Comparison of ENCODE assay signal across 2 cellular contexts in the genomic region with DNA sequence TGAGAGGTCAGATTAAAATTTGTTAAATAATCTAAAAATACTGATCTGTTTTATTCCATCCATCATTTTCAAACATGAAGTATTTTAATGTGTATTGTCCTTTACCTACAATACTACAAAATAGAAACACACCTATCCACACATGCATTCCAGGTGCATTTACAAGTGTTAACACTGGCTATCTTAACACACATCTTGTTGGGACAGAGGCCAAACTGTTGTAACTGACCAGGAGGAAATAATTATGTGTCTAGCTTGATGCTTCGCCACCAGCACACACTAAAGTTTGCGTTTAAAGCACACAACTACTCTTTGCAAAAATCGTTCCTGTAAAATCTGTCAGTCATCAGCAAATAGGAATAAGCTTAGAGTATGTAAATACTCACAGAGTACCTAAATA.
TF ChIP-seq lines count a peak whose summit lies in the region.

No MANE protein-coding gene starts in this region.

TF ChIP-seq in GM23338, 12 proteins besides CTCF, POLR2A, EP300 and RAD21 (continues in another document):
- TF ChIP-seq EZH2phosphoT487 (IDR thresholded peaks at IDR 0.05; ENCODE audit: unreplicated experiment): no peak
- TF ChIP-seq JUNB (IDR thresholded peaks at IDR 0.05; ENCODE audit: unreplicated experiment): no peak
- TF ChIP-seq STAT1 (IDR thresholded peaks at IDR 0.05; ENCODE audit: unreplicated experiment): no peak
- TF ChIP-seq NANOG (IDR thresholded peaks at IDR 0.05; ENCODE audit: borderline replicate concordance): no peak
- no peak for TF ChIP-seq ZNF331 (CRISPR knock-in tag; IDR thresholded peaks at IDR 0.05; ENCODE audit: low read depth)
- TF ChIP-seq, protein P1, sequence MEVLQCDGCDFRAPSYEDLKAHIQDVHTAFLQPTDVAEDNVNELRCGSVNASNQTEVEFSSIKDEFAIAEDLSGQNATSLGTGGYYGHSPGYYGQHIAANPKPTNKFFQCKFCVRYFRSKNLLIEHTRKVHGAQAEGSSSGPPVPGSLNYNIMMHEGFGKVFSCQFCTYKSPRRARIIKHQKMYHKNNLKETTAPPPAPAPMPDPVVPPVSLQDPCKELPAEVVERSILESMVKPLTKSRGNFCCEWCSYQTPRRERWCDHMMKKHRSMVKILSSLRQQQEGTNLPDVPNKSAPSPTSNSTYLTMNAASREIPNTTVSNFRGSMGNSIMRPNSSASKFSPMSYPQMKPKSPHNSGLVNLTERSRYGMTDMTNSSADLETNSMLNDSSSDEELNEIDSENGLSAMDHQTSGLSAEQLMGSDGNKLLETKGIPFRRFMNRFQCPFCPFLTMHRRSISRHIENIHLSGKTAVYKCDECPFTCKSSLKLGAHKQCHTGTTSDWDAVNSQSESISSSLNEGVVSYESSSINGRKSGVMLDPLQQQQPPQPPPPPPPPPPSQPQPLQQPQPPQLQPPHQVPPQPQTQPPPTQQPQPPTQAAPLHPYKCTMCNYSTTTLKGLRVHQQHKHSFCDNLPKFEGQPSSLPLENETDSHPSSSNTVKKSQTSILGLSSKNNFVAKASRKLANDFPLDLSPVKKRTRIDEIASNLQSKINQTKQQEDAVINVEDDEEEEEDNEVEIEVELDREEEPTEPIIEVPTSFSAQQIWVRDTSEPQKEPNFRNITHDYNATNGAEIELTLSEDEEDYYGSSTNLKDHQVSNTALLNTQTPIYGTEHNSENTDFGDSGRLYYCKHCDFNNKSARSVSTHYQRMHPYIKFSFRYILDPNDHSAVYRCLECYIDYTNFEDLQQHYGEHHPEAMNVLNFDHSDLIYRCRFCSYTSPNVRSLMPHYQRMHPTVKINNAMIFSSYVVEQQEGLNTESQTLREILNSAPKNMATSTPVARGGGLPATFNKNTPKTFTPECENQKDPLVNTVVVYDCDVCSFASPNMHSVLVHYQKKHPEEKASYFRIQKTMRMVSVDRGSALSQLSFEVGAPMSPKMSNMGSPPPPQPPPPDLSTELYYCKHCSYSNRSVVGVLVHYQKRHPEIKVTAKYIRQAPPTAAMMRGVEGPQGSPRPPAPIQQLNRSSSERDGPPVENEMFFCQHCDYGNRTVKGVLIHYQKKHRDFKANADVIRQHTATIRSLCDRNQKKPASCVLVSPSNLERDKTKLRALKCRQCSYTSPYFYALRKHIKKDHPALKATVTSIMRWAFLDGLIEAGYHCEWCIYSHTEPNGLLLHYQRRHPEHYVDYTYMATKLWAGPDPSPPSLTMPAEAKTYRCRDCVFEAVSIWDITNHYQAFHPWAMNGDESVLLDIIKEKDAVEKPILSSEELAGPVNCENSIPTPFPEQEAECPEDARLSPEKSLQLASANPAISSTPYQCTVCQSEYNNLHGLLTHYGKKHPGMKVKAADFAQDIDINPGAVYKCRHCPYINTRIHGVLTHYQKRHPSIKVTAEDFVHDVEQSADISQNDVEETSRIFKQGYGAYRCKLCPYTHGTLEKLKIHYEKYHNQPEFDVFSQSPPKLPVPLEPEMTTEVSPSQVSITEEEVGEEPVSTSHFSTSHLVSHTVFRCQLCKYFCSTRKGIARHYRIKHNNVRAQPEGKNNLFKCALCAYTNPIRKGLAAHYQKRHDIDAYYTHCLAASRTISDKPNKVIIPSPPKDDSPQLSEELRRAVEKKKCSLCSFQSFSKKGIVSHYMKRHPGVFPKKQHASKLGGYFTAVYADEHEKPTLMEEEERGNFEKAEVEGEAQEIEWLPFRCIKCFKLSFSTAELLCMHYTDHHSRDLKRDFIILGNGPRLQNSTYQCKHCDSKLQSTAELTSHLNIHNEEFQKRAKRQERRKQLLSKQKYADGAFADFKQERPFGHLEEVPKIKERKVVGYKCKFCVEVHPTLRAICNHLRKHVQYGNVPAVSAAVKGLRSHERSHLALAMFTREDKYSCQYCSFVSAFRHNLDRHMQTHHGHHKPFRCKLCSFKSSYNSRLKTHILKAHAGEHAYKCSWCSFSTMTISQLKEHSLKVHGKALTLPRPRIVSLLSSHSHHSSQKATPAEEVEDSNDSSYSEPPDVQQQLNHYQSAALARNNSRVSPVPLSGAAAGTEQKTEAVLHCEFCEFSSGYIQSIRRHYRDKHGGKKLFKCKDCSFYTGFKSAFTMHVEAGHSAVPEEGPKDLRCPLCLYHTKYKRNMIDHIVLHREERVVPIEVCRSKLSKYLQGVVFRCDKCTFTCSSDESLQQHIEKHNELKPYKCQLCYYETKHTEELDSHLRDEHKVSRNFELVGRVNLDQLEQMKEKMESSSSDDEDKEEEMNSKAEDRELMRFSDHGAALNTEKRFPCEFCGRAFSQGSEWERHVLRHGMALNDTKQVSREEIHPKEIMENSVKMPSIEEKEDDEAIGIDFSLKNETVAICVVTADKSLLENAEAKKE (CRISPR knock-in tag; IDR thresholded peaks at IDR 0.05): no peak
- TF ChIP-seq ZNF114 (CRISPR knock-in tag; IDR thresholded peaks at IDR 0.05): no peak
- TF ChIP-seq CREB1 (CRISPR knock-in tag; IDR thresholded peaks at IDR 0.05; ENCODE audit: low read depth): no peak
- no peak for TF ChIP-seq ETS1 (IDR thresholded peaks at IDR 0.05)
- no peak for TF ChIP-seq POLR2AphosphoS5 (IDR thresholded peaks at IDR 0.05; ENCODE audit: low read depth)
- TF ChIP-seq EZH2 (IDR thresholded peaks at IDR 0.05; ENCODE audit: low read depth, unreplicated experiment): no peak

TF ChIP-seq in H1, 55 proteins besides CTCF, POLR2A, EP300 and RAD21:
- no peak for TF ChIP-seq CBX5 (IDR thresholded peaks at IDR 0.05; ENCODE audit: low read depth, low read length)
- no peak for TF ChIP-seq EGR1 (IDR thresholded peaks at IDR 0.05; ENCODE audit: borderline replicate concordance, low read depth, low read length)
- no peak for TF ChIP-seq SIN3A (conservative IDR thresholded peaks at IDR 0.05 in 1 of 2, IDR thresholded peaks at IDR 0.05 in 1 of 2; ENCODE audit: low read depth in 1 of 2, low read length in 2 of 2)
- TF ChIP-seq CTBP2 (IDR thresholded peaks at IDR 0.05; ENCODE audit: borderline replicate concordance, insufficient read depth, insufficient read length, low read length): no peak
- TF ChIP-seq MAFK (IDR thresholded peaks at IDR 0.05; ENCODE audit: low read depth, low read length): no peak
- TF ChIP-seq, protein P2, sequence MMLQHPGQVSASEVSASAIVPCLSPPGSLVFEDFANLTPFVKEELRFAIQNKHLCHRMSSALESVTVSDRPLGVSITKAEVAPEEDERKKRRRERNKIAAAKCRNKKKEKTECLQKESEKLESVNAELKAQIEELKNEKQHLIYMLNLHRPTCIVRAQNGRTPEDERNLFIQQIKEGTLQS (IDR thresholded peaks at IDR 0.05; ENCODE audit: insufficient read depth, low read depth, low read length): no peak
